In genomic region chr1:152125834-152126443, GRCh38 we compare ENCODE assay signal across 21 cellular contexts. TPM values are rescaled to one million over a fixed set of nuclear protein-coding genes. Genes with fewer than 3 reads are reported as not detected.
"Had no signal": no experiment of that assay in that cellular context is flagged by ENCODE, and none has a peak within 500 bp of the region (broad histone marks: within the 10 kb centered on the region; RNA-seq: fewer than 3 reads in every experiment).

No MANE protein-coding gene starts in this region.

- H3K4me1 ChIP-seq: SJSA1 had no signal

- H3K27ac ChIP-seq: SJSA1, SK-N-MC had no signal

- H3K4me3 ChIP-seq: SJSA1, SK-N-MC had no signal

- H3K36me3 ChIP-seq: SJSA1 had no signal

- H3K9me3 ChIP-seq: SJSA1 had no signal

- DNase-seq: MV-4-11, NCI-H1048, NCI-H1105, NCI-H1417, NCI-H1436 treated with DMSO at 0.1 percent for 48 hours, NCI-H1694, NCI-H187 treated with DMSO at 0.1 percent for 48 hours, NCI-H2029 treated with DMSO at 0.1 percent for 48 hours, NCI-H2227 treated with DMSO at 0.1 percent for 48 hours, NCI-H524, NCI-H526 treated with DMSO at 0.1 percent for 48 hours, NCI-H748 treated with DMSO at 0.1 percent for 48 hours, Right ventricle myocardium superior, RPMI8226, SIG-M5 had no signal

RNA-seq across cellular contexts. Expression of gene TCHH, which starts 10.7 kb away (rescaled TPM):
- total RNA-seq: HT-29, M059J, Right ventricle myocardium superior had no signal

RNA-seq across cellular contexts. Expression of gene RPTN, which starts 33.1 kb away (rescaled TPM):
- total RNA-seq: HT-29; M059J; NCI-H460; Right ventricle myocardium superior; SJSA1; T-helper 1 cell treated with Interleukin-12 subunit alpha and Interleukin-12 subunit beta and Interleukin-4 antibody, amounts not matched to agents 30 ng/mL and 1 ng/mL, for 36 hours had no signal

RNA-seq across cellular contexts. Expression of gene TCHHL1, which starts 37.1 kb away (rescaled TPM):
- total RNA-seq: HT-29; M059J; NCI-H460; Right ventricle myocardium superior; SJSA1; T-helper 1 cell treated with Interleukin-12 subunit alpha and Interleukin-12 subunit beta and Interleukin-4 antibody, amounts not matched to agents 30 ng/mL and 1 ng/mL, for 36 hours had no signal
